ENCODE assay signal across 8 cellular contexts in genomic region chr19:3047307-3048189, GRCh38. TPM values are rescaled to one million over a fixed set of nuclear protein-coding genes. Genes with fewer than 3 reads are reported as not detected.
A peak's percentile ranks its signal among the peaks of the same experiment; 100 is the strongest.
DNase-seq lines count a peak whose midpoint lies in the region; ATAC-seq lines count a peak whose summit lies in the region.

No MANE protein-coding gene starts in this region.

- WGBS in mesendoderm (ENCODE audit: extremely low coverage, insufficient coverage, low lambda C conversion rate): no CpG with 5 or more reads among the region's 44 CpGs

- peaks cover 1% of the 10 kb centered on the region for H3K36me3 Mint-ChIP-seq in activated CD4-positive, alpha-beta T cell treated with anti-CD3 and anti-CD28 coated beads, Interleukin-2, amount 10 ng/mL, durations not matched to agents 7 days and 5 days (ENCODE audit: low read depth)

- H4K8ac ChIP-seq in mesendoderm (ENCODE audit: low read depth, low read length): peak overlapping the region; percentile 77

- no peak overlapping the region for H4K5ac ChIP-seq in mesendoderm (ENCODE audit: low read length)

- DNase-seq in H7 (peak; percentile 85), NCI-H226 (peak; percentile 74), mesendoderm (peak; percentile 94)
- peak; percentile 79 for DNase-seq in activated CD4-positive, alpha-beta T cell treated with anti-CD3 and anti-CD28 coated beads, Interleukin-2, amount 10 ng/mL, durations not matched to agents 7 days and 5 days
- peak; percentile 47 for DNase-seq in effector CD8-positive, alpha-beta T cell (lab: John Stamatoyannopoulos, UW)
- peak; percentile 56 to 82 (median 76) for DNase-seq in stimulated activated naive CD4-positive, alpha-beta T cell (lab: John Stamatoyannopoulos, UW)

- H3K79me1 ChIP-seq in mesendoderm (ENCODE audit: low read length): no peaks in the 10 kb centered on the region

- peak overlapping the region; percentile 86 for H2BK15ac ChIP-seq in mesendoderm (replicated peaks; ENCODE audit: low read depth)

- H3K79me2 ChIP-seq in mesendoderm (ENCODE audit: control insufficient read depth, insufficient read depth, low read length): no peaks in the 10 kb centered on the region

- H3K4me1 Mint-ChIP-seq in activated CD4-positive, alpha-beta T cell treated with anti-CD3 and anti-CD28 coated beads, Interleukin-2, amount 10 ng/mL, durations not matched to agents 7 days and 5 days: peaks cover 11% of the 10 kb centered on the region

- POLR2A ChIA-PET in activated CD4-positive, alpha-beta T cell treated with anti-CD3 and anti-CD28 coated beads, Interleukin-2, amount 10 ng/mL, durations not matched to agents 7 days and 5 days (lab: Charles Lee): no interaction called here

- no peak overlapping the region for H2AK5ac ChIP-seq in mesendoderm (ENCODE audit: low read length)

- H3K23ac ChIP-seq in mesendoderm (ENCODE audit: low read length): no peak overlapping the region

- CTCF ChIA-PET in activated CD4-positive, alpha-beta T cell treated with anti-CD3 and anti-CD28 coated beads, Interleukin-2, amount 10 ng/mL, durations not matched to agents 7 days and 5 days (lab: Charles Lee): no interaction called here

- peak overlapping the region; percentile 46 for H3K4me2 ChIP-seq in mesendoderm (ENCODE audit: low read length)

- peak overlapping the region; percentile 67 for H3K4me3 Mint-ChIP-seq in activated CD4-positive, alpha-beta T cell treated with anti-CD3 and anti-CD28 coated beads, Interleukin-2, amount 10 ng/mL, durations not matched to agents 7 days and 5 days

- peak overlapping the region; percentile 97 for H3K18ac ChIP-seq in mesendoderm (ENCODE audit: low read length)

- H3K27me3 ChIP-seq in H7 (ENCODE audit: control insufficient read depth, insufficient read depth, low read length) (no peaks in the 10 kb centered on the region; the same call in 1 of the 2 replicates), mesendoderm (ENCODE audit: insufficient read depth, low read length, poor library complexity) (no peaks in the 10 kb centered on the region)

- no peaks in the 10 kb centered on the region for H3K9me3 Mint-ChIP-seq in activated CD4-positive, alpha-beta T cell treated with anti-CD3 and anti-CD28 coated beads, Interleukin-2, amount 10 ng/mL, durations not matched to agents 7 days and 5 days

- no peak overlapping the region for H3K56ac ChIP-seq in mesendoderm (ENCODE audit: low read length)

- peak overlapping the region; percentile 48 for H2BK120ac ChIP-seq in mesendoderm (ENCODE audit: low read depth, low read length)

- no peak overlapping the region for H3K9ac ChIP-seq in mesendoderm (ENCODE audit: low read length)

- H3K4me3 ChIP-seq in H7 (ENCODE audit: insufficient read depth, low read depth, low read length): peak overlapping the region; percentile 42
- no peak overlapping the region for H3K4me3 ChIP-seq in mesendoderm (ENCODE audit: low read length)

- ATAC-seq in HG03521 (IDR thresholded peaks at IDR 0.05; ENCODE audit: unreplicated experiment) (no peak), HG02588 (IDR thresholded peaks at IDR 0.05; ENCODE audit: unreplicated experiment) (no peak)

- H3K27ac ChIP-seq in mesendoderm (ENCODE audit: low read depth, low read length): peak overlapping the region; percentile 84

- no peaks in the 10 kb centered on the region for H3K36me3 ChIP-seq in H7 (replicated peaks; ENCODE audit: control insufficient read depth, insufficient read depth, low read length)
- no peaks in the 10 kb centered on the region for H3K36me3 ChIP-seq in mesendoderm (ENCODE audit: control insufficient read depth, insufficient read depth, low read length)

- peaks cover 10% of the 10 kb centered on the region for H3K27me3 Mint-ChIP-seq in activated CD4-positive, alpha-beta T cell treated with anti-CD3 and anti-CD28 coated beads, Interleukin-2, amount 10 ng/mL, durations not matched to agents 7 days and 5 days

- H3K4me1 ChIP-seq in mesendoderm (ENCODE audit: control insufficient read depth, low read depth, low read length): no peaks in the 10 kb centered on the region

- no peak overlapping the region for H2BK5ac ChIP-seq in mesendoderm (ENCODE audit: low read length)

- no peak overlapping the region for H3K4ac ChIP-seq in mesendoderm (ENCODE audit: low read depth, low read length)

- peak overlapping the region; percentile 82 for H3K27ac Mint-ChIP-seq in activated CD4-positive, alpha-beta T cell treated with anti-CD3 and anti-CD28 coated beads, Interleukin-2, amount 10 ng/mL, durations not matched to agents 7 days and 5 days

RNA-seq across cellular contexts. Expression of gene TLE5, which starts 14.7 kb away (rescaled TPM):
- 300 and 386 TPM in 2 replicates for total RNA-seq in H7 (2014; rRNA removed; shearing (Covaris generic))
- total RNA-seq in activated CD4-positive, alpha-beta T cell treated with anti-CD3 and anti-CD28 coated beads, Interleukin-2, amount 10 ng/mL, durations not matched to agents 7 days and 5 days: 100 to 1,000 TPM; 837 to 960 TPM
- polyA plus RNA-seq in mesendoderm (2013, experiment 1 of 2): 69.9 TPM
- 71.4 TPM for polyA plus RNA-seq in mesendoderm (2013, experiment 2 of 2)

RNA-seq across cellular contexts. Expression of gene TLE2, which starts 18.5 kb away (rescaled TPM):
- 9.6 and 18.7 TPM in 2 replicates for total RNA-seq in H7 (2014; rRNA removed; shearing (Covaris generic))
- under 1 TPM; 0.99 to 1.00 TPM for total RNA-seq in activated CD4-positive, alpha-beta T cell treated with anti-CD3 and anti-CD28 coated beads, Interleukin-2, amount 10 ng/mL, durations not matched to agents 7 days and 5 days
- polyA plus RNA-seq in mesendoderm (2013, experiment 1 of 2): 1.7 TPM
- 1.8 TPM for polyA plus RNA-seq in mesendoderm (2013, experiment 2 of 2)

RNA-seq across cellular contexts. Expression of gene GNA11, which starts 46.6 kb away (rescaled TPM):
- 30.0 and 35.0 TPM in 2 replicates for total RNA-seq in H7 (2014; rRNA removed; shearing (Covaris generic))
- under 1 TPM; 0.79 to 0.87 TPM for total RNA-seq in activated CD4-positive, alpha-beta T cell treated with anti-CD3 and anti-CD28 coated beads, Interleukin-2, amount 10 ng/mL, durations not matched to agents 7 days and 5 days
- polyA plus RNA-seq in mesendoderm (2013, experiment 1 of 2): 19.0 TPM
- polyA plus RNA-seq in mesendoderm (2013, experiment 2 of 2): 19.6 TPM

Comparison
In these comparisons a context has a peak if more than half of its experiments do, and no peak if none do; other contexts are left out.
1. RNA of gene GNA11, which starts 46.6 kb away (total RNA-seq): 30.0 to 35.0 TPM in H7; 0.79 to 0.87 TPM in activated CD4-positive, alpha-beta T cell treated with anti-CD3 and anti-CD28 coated beads, Interleukin-2, amount 10 ng/mL, durations not matched to agents 7 days and 5 days; every median in the first group is over 10 times any median in the second.
2. Peak in every context shown above with its lines, with median percentiles within 50 percentile points of each other: DNase-seq.